In genomic region chr7:55187701-55188491, GRCh38 we compare ENCODE assay signal across 15 cellular contexts.
DNase-seq lines count a peak whose midpoint lies in the region; ATAC-seq and TF ChIP-seq lines count a peak whose summit lies in the region.
"Had no signal": no experiment of that assay in that cellular context is flagged by ENCODE, and none has a peak within 500 bp of the region (broad histone marks: within the 10 kb centered on the region; RNA-seq: fewer than 3 reads in every experiment).

No MANE protein-coding gene starts in this region.

- no peak overlapping the region for H3K14ac ChIP-seq in mesenchymal stem cell (ENCODE audit: low read length in 2 of 2)

- DNase-seq in RWPE2 (ENCODE audit: low spot score) (no peak), esophagus squamous epithelium (lab: John Stamatoyannopoulos, UW) (no peak), mesenchymal stem cell (no peak), suprapubic skin (ENCODE audit: low spot score in 2 of 2) (no peak), DMS153 treated with DMSO at 0.1 percent for 48 hours (lab: John Stamatoyannopoulos, UW; ENCODE audit: unreplicated experiment) (no peak), adrenal gland (no peak)
- DNase-seq in activated CD4-positive, alpha-beta memory T cell treated with anti-CD3 and anti-CD28 coated beads for 36 hours: no peak
- DNase-seq: activated naive CD4-positive, alpha-beta T cell treated with anti-CD3 and anti-CD28 coated beads for 36 hours; brain microvascular endothelial cell; DMS53; effector memory CD4-positive, alpha-beta T cell; NCI-H1436 treated with DMSO at 0.1 percent for 48 hours had no signal

- CTCF ChIA-PET in activated CD4-positive, alpha-beta memory T cell treated with anti-CD3 and anti-CD28 coated beads for 36 hours (lab: Charles Lee): interaction anchor here (1.8 kb wide), 1 partner anchor 68 kb away, joined by 4 read pairs; no protein-coding TSS in a partner anchor

- TF ChIP-seq CTCF in RWPE2 (IDR thresholded peaks at IDR 0.05; ENCODE audit: poor library complexity, severe bottlenecking) (no peak), esophagus squamous epithelium (IDR thresholded peaks at IDR 0.05) (no peak), suprapubic skin (IDR thresholded peaks at IDR 0.05) (no peak), adrenal gland (IDR thresholded peaks at IDR 0.05) (no peak)

- no peaks in the 10 kb centered on the region for H3K9me3 Mint-ChIP-seq in activated CD4-positive, alpha-beta memory T cell treated with anti-CD3 and anti-CD28 coated beads for 36 hours
- H3K9me3 Mint-ChIP-seq: activated naive CD4-positive, alpha-beta T cell treated with anti-CD3 and anti-CD28 coated beads for 36 hours had no signal

- no peak overlapping the region for H3K4me3 ChIP-seq in RWPE2 (ENCODE audit: severe bottlenecking)
- no peak overlapping the region for H3K4me3 ChIP-seq in esophagus squamous epithelium
- no peak overlapping the region for H3K4me3 ChIP-seq in mesenchymal stem cell (ENCODE audit: insufficient read depth in 1 of 2, low read depth in 1 of 2, low read length in 2 of 2)
- H3K4me3 ChIP-seq in suprapubic skin: no peak overlapping the region
- H3K4me3 ChIP-seq in adrenal gland: no peak overlapping the region
- H3K4me3 ChIP-seq: BLaER1 treated with 17β-estradiol and CSF1 and Interleukin-3, amounts not matched to agents 10 nM and 100 nM had no signal

- no peak overlapping the region for H2AK5ac ChIP-seq in mesenchymal stem cell (ENCODE audit: low read length, severe bottlenecking)

- H2BK12ac ChIP-seq in mesenchymal stem cell (ENCODE audit: low read length in 2 of 2): peak overlapping the region in 1 of 2 experiments; percentile 73

- no peak overlapping the region for H3K4ac ChIP-seq in mesenchymal stem cell (ENCODE audit: low read depth in 1 of 2, low read length in 2 of 2)

- H3K36me3 ChIP-seq in RWPE2 (ENCODE audit: low read depth) (peaks cover 96% of the 10 kb centered on the region), esophagus squamous epithelium (peaks cover 9 to 97% (median 12%) of the 10 kb centered on the region in 3 donors), mesenchymal stem cell (ENCODE audit: control insufficient read depth in 1 of 2, insufficient read depth in 2 of 2, low read depth in 1 of 2, low read length in 2 of 2) (peaks cover 40 to 74% of the 10 kb centered on the region in 2 experiments), suprapubic skin (peaks cover 78% of the 10 kb centered on the region), adrenal gland (replicated peaks in 1 of 2) (peaks cover 0 to 11% of the 10 kb centered on the region in 2 donors)
- H3K36me3 ChIP-seq: BLaER1 treated with 17β-estradiol and CSF1 and Interleukin-3, amounts not matched to agents 10 nM and 100 nM had no signal

- H3K36me3 Mint-ChIP-seq in activated CD4-positive, alpha-beta memory T cell treated with anti-CD3 and anti-CD28 coated beads for 36 hours: no peaks in the 10 kb centered on the region

- H3K27ac ChIP-seq in RWPE2 (ENCODE audit: poor library complexity, severe bottlenecking) (peak overlapping the region; percentile 81), esophagus squamous epithelium (peak overlapping the region in 3 of 4 donors; percentile 30 to 53 (median 44)), mesenchymal stem cell (ENCODE audit: low read length, poor library complexity, severe bottlenecking) (no peak overlapping the region), suprapubic skin (peak overlapping the region; percentile 16), adrenal gland (peak overlapping the region in 2 of 5 donors; percentile 41 to 65)
- H3K27ac ChIP-seq: BLaER1 treated with 17β-estradiol and CSF1 and Interleukin-3, amounts not matched to agents 10 nM and 100 nM; KMS-11 had no signal

- no peak for TF ChIP-seq EP300 in suprapubic skin (IDR thresholded peaks at IDR 0.05)

- WGBS in esophagus squamous epithelium, 2 donors: 44 to 54% methylated on average over 9 to 10 of the region's 11 CpGs
- WGBS in mesenchymal stem cell: 77% methylated on average over 11 of the region's 11 CpGs
- 63% methylated on average over 9 of the region's 11 CpGs for WGBS in suprapubic skin
- 53 to 74% (median 62%) methylated on average over 9 to 11 of the region's 11 CpGs for WGBS in adrenal gland, 4 donors

- POLR2A ChIA-PET in activated CD4-positive, alpha-beta memory T cell treated with anti-CD3 and anti-CD28 coated beads for 36 hours (lab: Charles Lee): no interaction called here

- peaks cover 16% of the 10 kb centered on the region for H3K27me3 Mint-ChIP-seq in activated CD4-positive, alpha-beta memory T cell treated with anti-CD3 and anti-CD28 coated beads for 36 hours

- H3K27me3 ChIP-seq in RWPE2 (ENCODE audit: insufficient read depth, poor library complexity, severe bottlenecking): no peaks in the 10 kb centered on the region
- no peaks in the 10 kb centered on the region for H3K27me3 ChIP-seq in esophagus squamous epithelium
- H3K27me3 ChIP-seq in mesenchymal stem cell (ENCODE audit: control insufficient read depth in 1 of 2, insufficient read depth in 1 of 2, low read length in 2 of 2): no peaks in the 10 kb centered on the region
- no peaks in the 10 kb centered on the region for H3K27me3 ChIP-seq in suprapubic skin
- no peaks in the 10 kb centered on the region for H3K27me3 ChIP-seq in adrenal gland
- H3K27me3 ChIP-seq: BLaER1 treated with 17β-estradiol and CSF1 and Interleukin-3, amounts not matched to agents 10 nM and 100 nM; brain microvascular endothelial cell had no signal

- no peak overlapping the region for H3K18ac ChIP-seq in mesenchymal stem cell (ENCODE audit: low read depth in 1 of 2, low read length in 2 of 2)

- no peak for TF ChIP-seq POLR2A in esophagus squamous epithelium (IDR thresholded peaks at IDR 0.05)
- no peak for TF ChIP-seq POLR2A in suprapubic skin (IDR thresholded peaks at IDR 0.05)
- no peak for TF ChIP-seq POLR2A in adrenal gland (IDR thresholded peaks at IDR 0.05)

- H2BK15ac ChIP-seq in mesenchymal stem cell (ENCODE audit: low read depth, poor library complexity, severe bottlenecking): no peak overlapping the region

- H3K4me2 ChIP-seq in mesenchymal stem cell (ENCODE audit: low read length, poor library complexity, severe bottlenecking): no peak overlapping the region
- H3K4me2 ChIP-seq: KMS-11 had no signal

- no peak overlapping the region for H4K8ac ChIP-seq in mesenchymal stem cell (ENCODE audit: low read length)

- no peak overlapping the region for H3K23ac ChIP-seq in mesenchymal stem cell (ENCODE audit: low read length in 2 of 2)

- ATAC-seq in RWPE2 (ENCODE audit: low read depth) (no peak), HG02973 (IDR thresholded peaks at IDR 0.05; ENCODE audit: unreplicated experiment) (no peak)

- H3K9me3 ChIP-seq in RWPE2 (ENCODE audit: severe bottlenecking) (no peaks in the 10 kb centered on the region), esophagus squamous epithelium (no peaks in the 10 kb centered on the region), mesenchymal stem cell (ENCODE audit: control insufficient read depth, low read length) (no peaks in the 10 kb centered on the region), suprapubic skin (no peaks in the 10 kb centered on the region), adrenal gland (replicated peaks in 1 of 3) (no peaks in the 10 kb centered on the region)
- H3K9me3 ChIP-seq: BLaER1 treated with 17β-estradiol and CSF1 and Interleukin-3, amounts not matched to agents 10 nM and 100 nM had no signal

- intact Hi-C loops in esophagus squamous epithelium (cut with DNase I): no loop called here
- intact Hi-C loops in adrenal gland (cut with DNase I): no loop called here
- intact Hi-C loops in activated CD4-positive, alpha-beta memory T cell treated with anti-CD3 and anti-CD28 coated beads for 36 hours (cut with micrococcal nuclease): no loop called here

- H3K4me1 ChIP-seq in RWPE2 (ENCODE audit: insufficient read depth, poor library complexity, severe bottlenecking): peaks cover 22% of the 10 kb centered on the region
- peaks cover 3 to 64% (median 21%) of the 10 kb centered on the region in 3 donors for H3K4me1 ChIP-seq in esophagus squamous epithelium
- peaks cover 34% of the 10 kb centered on the region for H3K4me1 ChIP-seq in mesenchymal stem cell (ENCODE audit: control insufficient read depth, insufficient read depth, low read depth, low read length)
- H3K4me1 ChIP-seq in suprapubic skin: peaks cover 17% of the 10 kb centered on the region
- peaks cover 0 to 4% of the 10 kb centered on the region in 2 donors for H3K4me1 ChIP-seq in adrenal gland (replicated peaks in 1 of 2)

- no peak overlapping the region for H3K4me3 Mint-ChIP-seq in activated CD4-positive, alpha-beta memory T cell treated with anti-CD3 and anti-CD28 coated beads for 36 hours
- H3K4me3 Mint-ChIP-seq: activated naive CD4-positive, alpha-beta T cell treated with anti-CD3 and anti-CD28 coated beads for 36 hours had no signal

- no peak overlapping the region for H2BK120ac ChIP-seq in mesenchymal stem cell (ENCODE audit: low read depth, low read length)

- H3K4me1 Mint-ChIP-seq in activated CD4-positive, alpha-beta memory T cell treated with anti-CD3 and anti-CD28 coated beads for 36 hours (ENCODE audit: low read depth): no peaks in the 10 kb centered on the region

- H2AFZ ChIP-seq in mesenchymal stem cell (ENCODE audit: low read depth, low read length): no peak overlapping the region

- H3K9ac ChIP-seq in mesenchymal stem cell (ENCODE audit: low read length): peak overlapping the region; percentile 30
- H3K9ac ChIP-seq: BLaER1 treated with 17β-estradiol and CSF1 and Interleukin-3, amounts not matched to agents 10 nM and 100 nM; KMS-11 had no signal

- H2BK5ac ChIP-seq in mesenchymal stem cell (ENCODE audit: low read depth, low read length, poor library complexity, severe bottlenecking): no peak overlapping the region

- H3K27ac Mint-ChIP-seq in activated CD4-positive, alpha-beta memory T cell treated with anti-CD3 and anti-CD28 coated beads for 36 hours: no peak overlapping the region
- H3K27ac Mint-ChIP-seq: activated naive CD4-positive, alpha-beta T cell treated with anti-CD3 and anti-CD28 coated beads for 36 hours had no signal

- H4K91ac ChIP-seq in mesenchymal stem cell (ENCODE audit: low read length): no peak overlapping the region

- peaks cover 5% of the 10 kb centered on the region for H3K79me1 ChIP-seq in mesenchymal stem cell (replicated peaks; ENCODE audit: low read length, poor library complexity, severe bottlenecking)
